18 cellular contexts compared by ENCODE assay signal in the genomic region with DNA sequence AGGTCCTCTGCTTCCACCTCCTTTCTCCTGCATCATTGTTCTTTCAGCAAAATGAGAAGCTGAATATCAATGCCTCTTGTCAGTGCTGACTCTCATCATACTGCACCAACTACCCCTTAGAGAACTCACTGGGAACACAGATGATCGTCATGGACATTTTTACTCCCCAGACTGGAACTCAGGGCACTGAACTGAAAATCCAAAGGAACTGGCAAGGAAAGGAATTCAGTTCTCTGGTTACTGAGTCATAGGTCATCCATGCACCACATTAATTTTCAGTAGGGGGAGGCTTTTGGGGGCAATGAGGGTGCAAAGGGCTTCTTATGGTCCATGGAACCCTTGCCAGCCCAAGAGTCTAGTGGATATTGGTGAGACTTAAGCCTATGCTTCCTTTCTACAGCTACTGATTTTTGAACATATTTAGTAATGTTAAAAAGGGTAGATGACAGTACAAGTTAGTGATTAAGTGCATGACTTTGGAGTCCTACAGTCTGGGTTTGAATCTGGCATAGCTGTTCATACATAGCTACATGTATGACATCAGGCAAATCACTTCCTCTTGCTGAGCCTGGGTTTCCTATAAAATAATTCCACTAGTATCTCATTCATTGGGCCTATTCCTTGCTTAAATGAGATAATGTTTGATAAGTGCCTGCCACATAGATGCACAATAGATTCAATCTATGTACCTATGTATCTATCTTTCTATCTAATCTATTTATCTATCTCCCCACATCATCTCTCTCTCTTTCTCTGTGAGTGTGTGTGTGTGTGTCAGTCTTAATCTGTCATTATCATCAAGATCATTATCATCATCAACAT. TPM values are rescaled to one million over a fixed set of nuclear protein-coding genes. Genes with fewer than 3 reads are reported as not detected.
A peak's percentile ranks its signal among the peaks of the same experiment; 100 is the strongest.
DNase-seq lines count a peak whose midpoint lies in the region; ATAC-seq and TF ChIP-seq lines count a peak whose summit lies in the region.
"Had no signal": no experiment of that assay in that cellular context is flagged by ENCODE, and none has a peak within 500 bp of the region (broad histone marks: within the 10 kb centered on the region; RNA-seq: fewer than 3 reads in every experiment).

No MANE protein-coding gene starts in this region.

- H3K36me3 Mint-ChIP-seq in H9 (ENCODE audit: insufficient read depth in 1 of 3, low read depth in 3 of 3) (peaks cover 4 to 24% (median 10%) of the 10 kb centered on the region in 3 experiments; a peak in 5 of 7 replicates), mesothelial cell of epicardium (peaks cover 5% of the 10 kb centered on the region)
- H3K36me3 Mint-ChIP-seq: activated naive CD8-positive, alpha-beta T cell treated with anti-CD3 and anti-CD28 coated beads for 36 hours; brain had no signal

- H3K23ac ChIP-seq in H9 (ENCODE audit: insufficient read length, low read depth, low read length): no peak overlapping the region

- H3K4me3 Mint-ChIP-seq in H9 (peak overlapping the region; percentile 75 to 82), mesothelial cell of epicardium (peak overlapping the region; percentile 57)
- H3K4me3 Mint-ChIP-seq: activated naive CD8-positive, alpha-beta T cell treated with anti-CD3 and anti-CD28 coated beads for 36 hours; activated T-helper 1 cell treated with anti-CD3 and anti-CD28 coated beads, Interleukin-12 subunit alpha, Interleukin-12 subunit beta, Interleukin-2, Interleukin-4 antibody, amounts not matched to agents 30 ng/mL and 10 ng/mL and 1 ng/mL, durations not matched to agents 14 hours and 24 hours and 36 hours had no signal

- in situ Hi-C loops in KBM-7 (cut with MboI; ENCODE audit: low pct_unique_long_range_greater_than_20kb, low sequenced_read_pairs): no loop called here

- H4K91ac ChIP-seq in H9 (ENCODE audit: insufficient read length, low read depth, low read length): no peak overlapping the region

- H3K27ac ChIP-seq in H9 (ENCODE audit: insufficient read length, low read depth, low read length) (no peak overlapping the region), SJCRH30 (no peak overlapping the region; the same call in 1 of the 2 replicates), foreskin keratinocyte (no peak overlapping the region)
- H3K27ac ChIP-seq: pancreas, vagina had no signal

- H2BK20ac ChIP-seq in H9 (ENCODE audit: low read depth, low read length, poor library complexity, severe bottlenecking): no peak overlapping the region

- TF ChIP-seq CTCF in H9 (conservative IDR thresholded peaks at IDR 0.05) (no peak), mesothelial cell of epicardium (IDR thresholded peaks at IDR 0.05; ENCODE audit: unreplicated experiment) (no peak), foreskin keratinocyte (conservative IDR thresholded peaks at IDR 0.05) (no peak)

- H3K27me3 ChIP-seq in H9 (ENCODE audit: insufficient read depth, low read length): no peaks in the 10 kb centered on the region
- no peaks in the 10 kb centered on the region for H3K27me3 ChIP-seq in SJCRH30
- H3K27me3 ChIP-seq in foreskin keratinocyte: no peaks in the 10 kb centered on the region
- H3K27me3 ChIP-seq: pancreas, vagina had no signal

- no peaks in the 10 kb centered on the region for H3K79me2 ChIP-seq in H9 (ENCODE audit: insufficient read depth, low read length)

- no peaks in the 10 kb centered on the region for H3K23me2 ChIP-seq in H9 (ENCODE audit: insufficient read length, low read depth, low read length, poor library complexity, severe bottlenecking)

- H2AFZ ChIP-seq in H9 (ENCODE audit: low read length): no peak overlapping the region

- H3K79me1 ChIP-seq in H9 (ENCODE audit: insufficient read depth, low read depth, low read length, poor library complexity, severe bottlenecking): no peaks in the 10 kb centered on the region

- WGBS in H9 (ENCODE audit: extremely low coverage, insufficient read length, low lambda C conversion rate): no CpG with 5 or more reads among the region's 1 CpG

- H2BK15ac ChIP-seq in H9 (ENCODE audit: low read depth, low read length): no peak overlapping the region

- H3K36me3 ChIP-seq in SJCRH30: no peaks in the 10 kb centered on the region
- H3K36me3 ChIP-seq: pancreas, vagina had no signal

- ATAC-seq in foreskin keratinocyte: no peak
- ATAC-seq: pancreas had no signal

- H3K4me3 ChIP-seq in SJCRH30: peak overlapping the region; percentile 70
- H3K4me3 ChIP-seq: pancreas, vagina had no signal

- no peaks in the 10 kb centered on the region for H3K9me3 ChIP-seq in H9 (ENCODE audit: control insufficient read depth, low read depth, low read length)
- 0 out of 2 replicates have a peak, but pooled peaks cover 2% of the 10 kb centered on the region for H3K9me3 ChIP-seq in SJCRH30 (replicated peaks)
- H3K9me3 ChIP-seq: pancreas, vagina had no signal

- H3K27me3 Mint-ChIP-seq in H9 (ENCODE audit: low read depth): peaks cover 3% of the 10 kb centered on the region; the same call in 1 of the 2 replicates
- H3K27me3 Mint-ChIP-seq in mesothelial cell of epicardium (ENCODE audit: low read depth): no peaks in the 10 kb centered on the region

- H3K27ac Mint-ChIP-seq in H9 (peak overlapping the region in 2 of 3 experiments; percentile 94; a peak in 5 of 7 replicates), mesothelial cell of epicardium (no peak overlapping the region)
- H3K27ac Mint-ChIP-seq: activated naive CD8-positive, alpha-beta T cell treated with anti-CD3 and anti-CD28 coated beads for 36 hours; activated T-helper 1 cell treated with anti-CD3 and anti-CD28 coated beads, Interleukin-12 subunit alpha, Interleukin-12 subunit beta, Interleukin-2, Interleukin-4 antibody, amounts not matched to agents 30 ng/mL and 10 ng/mL and 1 ng/mL, durations not matched to agents 14 hours and 24 hours and 36 hours had no signal

- H3K56ac ChIP-seq in H9 (ENCODE audit: insufficient read length, low read depth, low read length): no peak overlapping the region

- H4K8ac ChIP-seq in H9 (replicated peaks; ENCODE audit: insufficient read length, low read depth, low read length): no peak overlapping the region

- no peak overlapping the region for H3K4ac ChIP-seq in H9 (ENCODE audit: low read depth, low read length)

- H3K4me2 ChIP-seq in H9 (ENCODE audit: insufficient read depth, insufficient read length, low read length): no peak overlapping the region

- no peak overlapping the region for H2BK12ac ChIP-seq in H9 (ENCODE audit: insufficient read length, low read depth, low read length)

- no peak overlapping the region for H2BK5ac ChIP-seq in H9 (ENCODE audit: insufficient read length, low read length)

- DNase-seq in AG08395 (ENCODE audit: low spot score) (peak; percentile 15), H9 (no peak), SJCRH30 (peak in 1 of 2 experiments; percentile 20), mesothelial cell of epicardium (ENCODE audit: low spot score in 2 of 2, unreplicated experiment in 2 of 2) (no peak), hypothalamus (lab: John Stamatoyannopoulos, UW) (no peak), KBM-7 (no peak), D341Med (ENCODE audit: low spot score) (no peak), foreskin keratinocyte (no peak)
- DNase-seq: activated CD4-positive, CD25-positive, alpha-beta regulatory T cell; activated CD8-positive, alpha-beta memory T cell treated with anti-CD3 and anti-CD28 coated beads for 24 hours; activated naive CD8-positive, alpha-beta T cell treated with anti-CD3 and anti-CD28 coated beads for 36 hours; cortex of kidney; NCI-H446; pancreas; SHP77 had no signal

- H3K9me3 Mint-ChIP-seq in H9: peaks cover 10 to 20% of the 10 kb centered on the region in 2 experiments
- peaks cover 11% of the 10 kb centered on the region for H3K9me3 Mint-ChIP-seq in mesothelial cell of epicardium
- H3K9me3 Mint-ChIP-seq: activated naive CD8-positive, alpha-beta T cell treated with anti-CD3 and anti-CD28 coated beads for 36 hours; activated T-helper 1 cell treated with anti-CD3 and anti-CD28 coated beads, Interleukin-12 subunit alpha, Interleukin-12 subunit beta, Interleukin-2, Interleukin-4 antibody, amounts not matched to agents 30 ng/mL and 10 ng/mL and 1 ng/mL, durations not matched to agents 14 hours and 24 hours and 36 hours had no signal

- H3K9ac ChIP-seq in H9 (ENCODE audit: extremely low read depth, insufficient read length, low read length): no peak overlapping the region

- H3K4me1 ChIP-seq in H9 (ENCODE audit: insufficient read depth, low read length) (no peaks in the 10 kb centered on the region), SJCRH30 (no peaks in the 10 kb centered on the region), foreskin keratinocyte (no peaks in the 10 kb centered on the region)
- H3K4me1 ChIP-seq: pancreas, vagina had no signal

- no peak overlapping the region for H4K5ac ChIP-seq in H9 (ENCODE audit: insufficient read length, low read depth, low read length)

- H2BK120ac ChIP-seq in H9 (ENCODE audit: low read depth, low read length, poor library complexity, severe bottlenecking): no peak overlapping the region

- no peak overlapping the region for H3T11ph ChIP-seq in H9 (ENCODE audit: low read length)

- H2AK5ac ChIP-seq in H9 (ENCODE audit: insufficient read length, low read length): no peak overlapping the region

- H4K20me1 ChIP-seq in H9 (ENCODE audit: control insufficient read depth, insufficient read depth, insufficient read length): no peaks in the 10 kb centered on the region

- H3K4me1 Mint-ChIP-seq in H9 (peaks cover 6 to 12% of the 10 kb centered on the region in 2 experiments; a peak in 3 of 4 replicates), mesothelial cell of epicardium (peaks cover 2% of the 10 kb centered on the region)
- H3K4me1 Mint-ChIP-seq: activated naive CD8-positive, alpha-beta T cell treated with anti-CD3 and anti-CD28 coated beads for 36 hours; brain had no signal

- H3K18ac ChIP-seq in H9 (ENCODE audit: insufficient read length, low read depth, low read length): no peak overlapping the region

- no peak overlapping the region for H3K14ac ChIP-seq in H9 (ENCODE audit: insufficient read depth, low read length)

RNA-seq across cellular contexts. Expression of gene BBS10, which starts 29.2 kb away (rescaled TPM):
- total RNA-seq in H9 (2021) (6.6 and 6.9 TPM in 2 replicates), mesothelial cell of epicardium (10.6 to 11.8 TPM (median 10.7 TPM) in 3 replicates), foreskin keratinocyte (5.3 and 6.9 TPM in 2 replicates)
- total RNA-seq in SJCRH30 (2014; rRNA removed; shearing (Covaris generic)): 13.9 and 15.7 TPM in 2 replicates
- 1.7 and 2.6 TPM in 2 replicates for polyA plus RNA-seq in foreskin keratinocyte
